Comparison of ENCODE assay signal across 39 cellular contexts in genomic region chr4:93722446-93722845, GRCh38.
"Had no signal": no experiment of that assay in that cellular context is flagged by ENCODE, and none has a peak within 500 bp of the region (broad histone marks: within the 10 kb centered on the region; RNA-seq: fewer than 3 reads in every experiment).

No MANE protein-coding gene starts in this region.

- H3K27me3 Mint-ChIP-seq: activated naive CD4-positive, alpha-beta T cell treated with anti-CD3 and anti-CD28 coated beads, Interleukin-2, amount 10 ng/mL, durations not matched to agents 7 days and 5 days; activated naive CD4-positive, alpha-beta T cell treated with anti-CD3 and anti-CD28 coated beads, Interleukin-2, amount 50 U/mL, for 24 hours; activated naive CD8-positive, alpha-beta T cell; activated naive CD8-positive, alpha-beta T cell treated with anti-CD3 and anti-CD28 coated beads for 36 hours; activated naive CD8-positive, alpha-beta T cell treated with anti-CD3 and anti-CD28 coated beads, Interleukin-2, amount 10 ng/mL, durations not matched to agents 7 days and 5 days; activated naive CD8-positive, alpha-beta T cell treated with anti-CD3 and anti-CD28 coated beads, Interleukin-2, amount 50 U/mL, for 24 hours; activated T-cell treated with anti-CD3 and anti-CD28 coated beads, Interleukin-2, amount 50 U/mL, for 24 hours; activated T-helper 17 cell treated with anti-CD3 and anti-CD28 coated beads, Interleukin-2, amount 50 U/mL, for 72 hours; brain; central memory CD8-positive, alpha-beta T cell had no signal

- H3K4me1 ChIP-seq: adrenal gland, ascending aorta, body of pancreas, breast epithelium had no signal

- H3K4me3 ChIP-seq: adrenal gland, ascending aorta, body of pancreas, breast epithelium, cardiac muscle cell had no signal

- H3K36me3 Mint-ChIP-seq: activated naive CD4-positive, alpha-beta T cell treated with anti-CD3 and anti-CD28 coated beads, Interleukin-2, amount 10 ng/mL, durations not matched to agents 7 days and 5 days; activated naive CD4-positive, alpha-beta T cell treated with anti-CD3 and anti-CD28 coated beads, Interleukin-2, amount 50 U/mL, for 24 hours; activated naive CD4-positive, alpha-beta T cell treated with anti-CD3 and anti-CD28 coated beads, Interleukin-2, amount 50 U/mL, for 72 hours; activated naive CD8-positive, alpha-beta T cell; activated naive CD8-positive, alpha-beta T cell treated with anti-CD3 and anti-CD28 coated beads for 36 hours; activated naive CD8-positive, alpha-beta T cell treated with anti-CD3 and anti-CD28 coated beads, Interleukin-2, amount 10 ng/mL, durations not matched to agents 7 days and 5 days; brain had no signal

- H3K36me3 ChIP-seq: adrenal gland, ascending aorta, brain microvascular endothelial cell, breast epithelium, cardiac muscle cell had no signal

- H3K9me3 Mint-ChIP-seq: activated naive CD4-positive, alpha-beta T cell treated with anti-CD3 and anti-CD28 coated beads, Interleukin-2, amount 10 ng/mL, durations not matched to agents 7 days and 5 days; activated naive CD4-positive, alpha-beta T cell treated with anti-CD3 and anti-CD28 coated beads, Interleukin-2, amount 50 U/mL, for 24 hours; activated naive CD8-positive, alpha-beta T cell treated with anti-CD3 and anti-CD28 coated beads, Interleukin-2, amount 10 ng/mL, durations not matched to agents 7 days and 5 days; activated naive CD8-positive, alpha-beta T cell treated with anti-CD3 and anti-CD28 coated beads, Interleukin-2, amount 50 U/mL, for 24 hours; activated T-cell treated with anti-CD3 and anti-CD28 coated beads, Interleukin-2, amount 50 U/mL, for 24 hours; activated T-helper 1 cell treated with anti-CD3 and anti-CD28 coated beads, Interleukin-12 subunit alpha, Interleukin-12 subunit beta, Interleukin-2, Interleukin-4 antibody, amounts not matched to agents 30 ng/mL and 10 ng/mL and 1 ng/mL, durations not matched to agents 14 hours and 24 hours and 36 hours; activated T-helper 2 cell treated with anti-CD3 and anti-CD28 coated beads, Interferon-gamma antibody, Interleukin-2, Interleukin-4, amounts not matched to agents 10 μg/mL and 5 μg/mL and 100 μg/mL, durations not matched to agents 14 hours and 24 hours and 36 hours had no signal

- H3K27ac Mint-ChIP-seq: activated naive CD4-positive, alpha-beta T cell treated with anti-CD3 and anti-CD28 coated beads, Interleukin-2, amount 10 ng/mL, durations not matched to agents 7 days and 5 days; activated naive CD4-positive, alpha-beta T cell treated with anti-CD3 and anti-CD28 coated beads, Interleukin-2, amount 50 U/mL, for 24 hours; activated naive CD4-positive, alpha-beta T cell treated with anti-CD3 and anti-CD28 coated beads, Interleukin-2, amount 50 U/mL, for 72 hours; activated naive CD8-positive, alpha-beta T cell; activated naive CD8-positive, alpha-beta T cell treated with anti-CD3 and anti-CD28 coated beads for 36 hours; activated naive CD8-positive, alpha-beta T cell treated with anti-CD3 and anti-CD28 coated beads, Interleukin-2, amount 10 ng/mL, durations not matched to agents 7 days and 5 days; activated naive CD8-positive, alpha-beta T cell treated with anti-CD3 and anti-CD28 coated beads, Interleukin-2, amount 50 U/mL, for 24 hours; activated T-cell treated with anti-CD3 and anti-CD28 coated beads, Interleukin-2, amount 50 U/mL, for 24 hours; activated T-cell treated with anti-CD3 and anti-CD28 coated beads, Interleukin-2, amount 50 U/mL, for 72 hours; activated T-helper 1 cell treated with anti-CD3 and anti-CD28 coated beads, Interleukin-12 subunit alpha, Interleukin-12 subunit beta, Interleukin-2, Interleukin-4 antibody, amounts not matched to agents 30 ng/mL and 10 ng/mL and 1 ng/mL, durations not matched to agents 14 hours and 24 hours and 36 hours; activated T-helper 17 cell treated with anti-CD3 and anti-CD28 coated beads, Interleukin-2, amount 50 U/mL, for 72 hours; activated T-helper 2 cell treated with anti-CD3 and anti-CD28 coated beads, Interferon-gamma antibody, Interleukin-2, Interleukin-4, amounts not matched to agents 10 μg/mL and 5 μg/mL and 100 μg/mL, durations not matched to agents 14 hours and 24 hours and 36 hours; brain had no signal

- FAIRE-seq: astrocyte, bronchial epithelial cell had no signal

- H3K4me1 Mint-ChIP-seq: activated naive CD4-positive, alpha-beta T cell treated with anti-CD3 and anti-CD28 coated beads, Interleukin-2, amount 10 ng/mL, durations not matched to agents 7 days and 5 days; activated naive CD4-positive, alpha-beta T cell treated with anti-CD3 and anti-CD28 coated beads, Interleukin-2, amount 50 U/mL, for 24 hours; activated naive CD8-positive, alpha-beta T cell treated with anti-CD3 and anti-CD28 coated beads for 36 hours; activated naive CD8-positive, alpha-beta T cell treated with anti-CD3 and anti-CD28 coated beads, Interleukin-2, amount 10 ng/mL, durations not matched to agents 7 days and 5 days; activated naive CD8-positive, alpha-beta T cell treated with anti-CD3 and anti-CD28 coated beads, Interleukin-2, amount 50 U/mL, for 24 hours; activated T-helper 17 cell treated with anti-CD3 and anti-CD28 coated beads, Interleukin-2, amount 50 U/mL, for 72 hours; brain; central memory CD8-positive, alpha-beta T cell had no signal

- H3K27ac ChIP-seq: adrenal gland, ascending aorta, body of pancreas, brain microvascular endothelial cell, breast epithelium, cardiac muscle cell had no signal

- H3K27me3 ChIP-seq: adrenal gland, ascending aorta, body of pancreas, brain microvascular endothelial cell, breast epithelium, cardiac muscle cell had no signal

- DNase-seq: activated effector memory CD4-positive, alpha-beta T cell treated with anti-CD3 and anti-CD28 coated beads, Interleukin-2, amount 50 U/mL, for 16 hours; activated effector memory CD4-positive, alpha-beta T cell treated with Interleukin-2 at 50 U/mL for 16 hours; activated gamma-delta T cell; activated gamma-delta T cell treated with Interleukin-2 at 50 U/mL for 16 hours; activated naive CD4-positive, alpha-beta T cell; activated naive CD4-positive, alpha-beta T cell treated with anti-CD3 and anti-CD28 coated beads, Interleukin-2, amount 10 ng/mL, durations not matched to agents 7 days and 5 days; activated naive CD4-positive, alpha-beta T cell treated with anti-CD3 and anti-CD28 coated beads, Interleukin-2, amount 50 U/mL, for 16 hours; activated naive CD4-positive, alpha-beta T cell treated with Interleukin-2 at 50 U/mL for 16 hours; activated naive CD8-positive, alpha-beta T cell treated with anti-CD3 and anti-CD28 coated beads for 36 hours; activated naive CD8-positive, alpha-beta T cell treated with anti-CD3 and anti-CD28 coated beads, Interleukin-2, amount 10 ng/mL, durations not matched to agents 7 days and 5 days; activated naive CD8-positive, alpha-beta T cell treated with anti-CD3 and anti-CD28 coated beads, Interleukin-2, amount 50 U/mL, for 24 hours; activated T-cell treated with anti-CD3 and anti-CD28 coated beads, Interleukin-2, amount 50 U/mL, for 1 hour; activated T-cell treated with anti-CD3 and anti-CD28 coated beads, Interleukin-2, amount 50 U/mL, for 24 hours; activated T-cell treated with anti-CD3 and anti-CD28 coated beads, Interleukin-2, amount 50 U/mL, for 4 hours; activated T-cell treated with anti-CD3 and anti-CD28 coated beads, Interleukin-2, amount 50 U/mL, for 48 hours; activated T-cell treated with anti-CD3 and anti-CD28 coated beads, Interleukin-2, amount 50 U/mL, for 72 hours; adrenal gland; amniotic stem cell; amygdala; anterior cingulate cortex; aorta; body of pancreas; brain microvascular endothelial cell; caudate nucleus; central memory CD4-positive, alpha-beta T cell; cerebellar nuclear complex had no signal

- H3K9me3 ChIP-seq: adrenal gland, ascending aorta, body of pancreas, breast epithelium had no signal

- H3K4me3 Mint-ChIP-seq: activated naive CD4-positive, alpha-beta T cell treated with anti-CD3 and anti-CD28 coated beads, Interleukin-2, amount 10 ng/mL, durations not matched to agents 7 days and 5 days; activated naive CD4-positive, alpha-beta T cell treated with anti-CD3 and anti-CD28 coated beads, Interleukin-2, amount 50 U/mL, for 24 hours; activated naive CD8-positive, alpha-beta T cell; activated naive CD8-positive, alpha-beta T cell treated with anti-CD3 and anti-CD28 coated beads for 36 hours; activated naive CD8-positive, alpha-beta T cell treated with anti-CD3 and anti-CD28 coated beads, Interleukin-2, amount 10 ng/mL, durations not matched to agents 7 days and 5 days; activated naive CD8-positive, alpha-beta T cell treated with anti-CD3 and anti-CD28 coated beads, Interleukin-2, amount 50 U/mL, for 24 hours; activated T-cell treated with anti-CD3 and anti-CD28 coated beads, Interleukin-2, amount 50 U/mL, for 24 hours; activated T-cell treated with anti-CD3 and anti-CD28 coated beads, Interleukin-2, amount 50 U/mL, for 4 hours; activated T-cell treated with anti-CD3 and anti-CD28 coated beads, Interleukin-2, amount 50 U/mL, for 72 hours; activated T-helper 1 cell treated with anti-CD3 and anti-CD28 coated beads, Interleukin-12 subunit alpha, Interleukin-12 subunit beta, Interleukin-2, Interleukin-4 antibody, amounts not matched to agents 30 ng/mL and 10 ng/mL and 1 ng/mL, durations not matched to agents 14 hours and 24 hours and 36 hours; activated T-helper 17 cell treated with anti-CD3 and anti-CD28 coated beads, Interleukin-2, amount 50 U/mL, for 72 hours; brain; central memory CD8-positive, alpha-beta T cell had no signal
